Comparison of ENCODE assay signal across 9 cellular contexts in the genomic region with DNA sequence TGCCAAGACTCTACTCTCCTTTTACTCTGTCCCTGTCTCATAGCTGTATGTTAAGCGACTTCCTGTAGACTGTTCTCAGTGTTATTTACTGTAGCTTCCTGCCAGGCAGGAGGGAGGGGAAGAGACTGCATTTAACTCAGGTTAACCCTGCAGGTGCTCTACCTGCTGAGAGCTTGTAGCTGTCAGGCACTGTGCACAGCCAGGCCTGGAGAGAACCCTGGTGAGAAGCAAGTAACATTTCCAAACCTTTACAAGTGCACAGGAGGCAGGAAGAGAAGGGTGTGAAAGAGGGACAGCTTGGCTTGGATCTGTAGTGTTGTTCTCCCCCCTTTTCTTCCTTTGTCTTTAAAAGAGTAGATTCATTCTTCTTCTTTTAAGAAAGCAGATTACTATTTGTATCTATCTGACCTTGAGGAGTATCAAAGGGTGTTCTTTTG.
DNase-seq lines count a peak whose midpoint lies in the region; ATAC-seq and TF ChIP-seq lines count a peak whose summit lies in the region.
"Had no signal": no experiment of that assay in that cellular context is flagged by ENCODE, and none has a peak within 500 bp of the region (broad histone marks: within the 10 kb centered on the region; RNA-seq: fewer than 3 reads in every experiment).

No MANE protein-coding gene starts in this region.

- peak; percentile 2 for DNase-seq in activated effector memory CD4-positive, alpha-beta T cell treated with Interleukin-2 at 50 U/mL for 16 hours
- DNase-seq in activated effector memory CD4-positive, alpha-beta T cell treated with anti-CD3 and anti-CD28 coated beads, Interleukin-2, amount 50 U/mL, for 16 hours = no peak
- no peak for DNase-seq in activated naive CD8-positive, alpha-beta T cell treated with anti-CD3 and anti-CD28 coated beads for 36 hours
- DNase-seq in trophoblast cell = no peak
- no peak for DNase-seq in NCI-H187 treated with DMSO at 0.1 percent for 48 hours (lab: John Stamatoyannopoulos, UW)
- no peak for DNase-seq in breast epithelium (ENCODE audit: low spot score in 2 of 2)

- H3K79me2 ChIP-seq in neural cell (replicated peaks; ENCODE audit: insufficient read depth, low read length) = no peaks in the 10 kb centered on the region
- H3K79me2 ChIP-seq in trophoblast cell (ENCODE audit: control insufficient read depth, insufficient read depth, low read length, poor library complexity) = no peaks in the 10 kb centered on the region

- H4K20me1 ChIP-seq in neural cell (ENCODE audit: insufficient read depth) = no peaks in the 10 kb centered on the region

- H3K4me1 ChIP-seq in trophoblast cell (ENCODE audit: control insufficient read depth in 1 of 2, insufficient read depth in 2 of 2, low read length in 2 of 2) (peaks cover 0 to 2% of the 10 kb centered on the region in 2 experiments), breast epithelium (no peaks in the 10 kb centered on the region)

- H3K79me1 ChIP-seq in trophoblast cell (ENCODE audit: low read length) = no peaks in the 10 kb centered on the region

- no CpG with 5 or more reads among the region's 1 CpG for WGBS in trophoblast cell (ENCODE audit: extremely low coverage, insufficient coverage, insufficient read length)

- H4K12ac ChIP-seq in trophoblast cell (ENCODE audit: low read depth, low read length) = no peak overlapping the region

- H3K4me3 ChIP-seq in neural cell (ENCODE audit: low read length) (no peak overlapping the region), trophoblast cell (ENCODE audit: low read depth, low read length) (no peak overlapping the region), breast epithelium (no peak overlapping the region)

- H3K9ac ChIP-seq in neural cell (ENCODE audit: low read length) (no peak overlapping the region), trophoblast cell (ENCODE audit: low read length) (no peak overlapping the region)

- intact Hi-C loops in breast epithelium (cut with DNase I; ENCODE audit: low total_unique reads) = no loop called here

- TF ChIP-seq EP300 in neural cell (conservative IDR thresholded peaks at IDR 0.05; ENCODE audit: poor library complexity, severe bottlenecking) = no peak

- peaks cover 33% of the 10 kb centered on the region for H3K4me1 Mint-ChIP-seq in activated naive CD8-positive, alpha-beta T cell treated with anti-CD3 and anti-CD28 coated beads for 36 hours

- no peaks in the 10 kb centered on the region for H3K27me3 Mint-ChIP-seq in activated naive CD8-positive, alpha-beta T cell treated with anti-CD3 and anti-CD28 coated beads for 36 hours

- H3K9me3 ChIP-seq in neural cell (ENCODE audit: low read length) (no peaks in the 10 kb centered on the region), trophoblast cell (ENCODE audit: insufficient read depth, low read depth, low read length) (no peaks in the 10 kb centered on the region), breast epithelium (no peaks in the 10 kb centered on the region)

- no peaks in the 10 kb centered on the region for H3K9me3 Mint-ChIP-seq in activated naive CD8-positive, alpha-beta T cell treated with anti-CD3 and anti-CD28 coated beads for 36 hours

- H3K27ac ChIP-seq in neural cell (ENCODE audit: low read length) = no peak overlapping the region
- no peak overlapping the region for H3K27ac ChIP-seq in trophoblast cell (ENCODE audit: low read depth, low read length)
- no peak overlapping the region for H3K27ac ChIP-seq in breast epithelium
- H3K27ac ChIP-seq: C4-2B had no signal

- H2BK5ac ChIP-seq in trophoblast cell (ENCODE audit: low read depth, low read length, poor library complexity) = no peak overlapping the region

- no peak overlapping the region for H3K4me3 Mint-ChIP-seq in activated naive CD8-positive, alpha-beta T cell treated with anti-CD3 and anti-CD28 coated beads for 36 hours

- no peak overlapping the region for H3K18ac ChIP-seq in trophoblast cell (ENCODE audit: low read length)

- no peak overlapping the region for H4K91ac ChIP-seq in trophoblast cell (ENCODE audit: low read depth, low read length)

- H3K23ac ChIP-seq in trophoblast cell (ENCODE audit: low read length) = no peak overlapping the region

- H3K4ac ChIP-seq in trophoblast cell (ENCODE audit: low read depth, low read length) = no peak overlapping the region

- H4K8ac ChIP-seq in trophoblast cell (ENCODE audit: low read depth, low read length) = no peak overlapping the region

- TF ChIP-seq CTCF in neural cell (IDR thresholded peaks at IDR 0.05; ENCODE audit: poor library complexity, severe bottlenecking) (no peak), breast epithelium (IDR thresholded peaks at IDR 0.05) (no peak)

- no peak overlapping the region for H2AK5ac ChIP-seq in trophoblast cell (ENCODE audit: low read length)

- H3K14ac ChIP-seq in trophoblast cell (ENCODE audit: low read length) = no peak overlapping the region

- H2BK12ac ChIP-seq in trophoblast cell (ENCODE audit: low read length) = no peak overlapping the region

- no peak for TF ChIP-seq POLR2A in breast epithelium (IDR thresholded peaks at IDR 0.05)

- TF ChIP-seq RAD21 in neural cell (conservative IDR thresholded peaks at IDR 0.05) = no peak

- H3K27me3 ChIP-seq in neural cell (ENCODE audit: insufficient read depth, low read depth, low read length) (no peaks in the 10 kb centered on the region), trophoblast cell (ENCODE audit: insufficient read depth, low read length) (no peaks in the 10 kb centered on the region), breast epithelium (no peaks in the 10 kb centered on the region)

- peaks cover 18% of the 10 kb centered on the region for H3K36me3 Mint-ChIP-seq in activated naive CD8-positive, alpha-beta T cell treated with anti-CD3 and anti-CD28 coated beads for 36 hours

- no peak overlapping the region for H3K4me2 ChIP-seq in neural cell (ENCODE audit: low read length)
- no peak overlapping the region for H3K4me2 ChIP-seq in trophoblast cell (ENCODE audit: low read length)

- no peak overlapping the region for H2AFZ ChIP-seq in neural cell (ENCODE audit: low read depth, low read length)
- no peak overlapping the region for H2AFZ ChIP-seq in trophoblast cell (ENCODE audit: insufficient read depth, low read length, poor library complexity)

- peak overlapping the region; percentile 70 for H3K27ac Mint-ChIP-seq in activated naive CD8-positive, alpha-beta T cell treated with anti-CD3 and anti-CD28 coated beads for 36 hours

- H3K36me3 ChIP-seq in neural cell (ENCODE audit: insufficient read depth, low read length) (no peaks in the 10 kb centered on the region), trophoblast cell (ENCODE audit: control insufficient read depth in 1 of 2, insufficient read depth in 2 of 2, low read length in 2 of 2) (peaks cover 3 to 5% of the 10 kb centered on the region in 2 experiments), breast epithelium (no peaks in the 10 kb centered on the region)

- no peaks in the 10 kb centered on the region for H3F3A ChIP-seq in neural cell (ENCODE audit: insufficient read depth, low read length, poor library complexity, severe bottlenecking)

- no peak overlapping the region for H2BK120ac ChIP-seq in trophoblast cell (ENCODE audit: insufficient read depth, low read length, poor library complexity)

- H3K9me2 ChIP-seq in neural cell (ENCODE audit: insufficient read depth, low read length) = no peaks in the 10 kb centered on the region

- peak; percentile 75 for ATAC-seq in HG03460 (IDR thresholded peaks at IDR 0.05; ENCODE audit: unreplicated experiment)

TF ChIP-seq in neural cell, 6 proteins besides CTCF, POLR2A, EP300 and RAD21:
- TF ChIP-seq TAF1 (IDR thresholded peaks at IDR 0.05; ENCODE audit: low read depth) = no peak
- TF ChIP-seq POLR2AphosphoS5 (IDR thresholded peaks at IDR 0.05) = peak; percentile 35
